In genomic region chr3:107271787-107272387, GRCh38 we compare ENCODE assay signal across 9 cellular contexts.
DNase-seq lines count a peak whose midpoint lies in the region; ATAC-seq and TF ChIP-seq lines count a peak whose summit lies in the region.
"Had no signal": no experiment of that assay in that cellular context is flagged by ENCODE, and none has a peak within 500 bp of the region (broad histone marks: within the 10 kb centered on the region; RNA-seq: fewer than 3 reads in every experiment).

No MANE protein-coding gene starts in this region.

- H3K27ac ChIP-seq in caudate nucleus (ENCODE audit: low read depth, low read length) (peak overlapping the region; percentile 49), left lung (no peak overlapping the region)

- H3K27me3 ChIP-seq in left lung = no peaks in the 10 kb centered on the region

- ATAC-seq in GM18511 (IDR thresholded peaks at IDR 0.05; ENCODE audit: unreplicated experiment) (peak; percentile 86), HG03442 (IDR thresholded peaks at IDR 0.05; ENCODE audit: unreplicated experiment) (peak; percentile 73), left lung (peak; percentile 77)

- H3K9me3 ChIP-seq in left lung = no peaks in the 10 kb centered on the region
- H3K9me3 ChIP-seq: HAP-1 had no signal

- no peaks in the 10 kb centered on the region for H3K36me3 ChIP-seq in left lung
- H3K36me3 ChIP-seq: HAP-1 had no signal

- intact Hi-C loops in left lung (cut with DNase I) = no loop called here

- peak; percentile 60 for TF ChIP-seq CTCF in AG09319 (IDR thresholded peaks at IDR 0.05; ENCODE audit: low read depth, low read length)
- peak; percentile 31 to 63 for TF ChIP-seq CTCF in left lung (IDR thresholded peaks at IDR 0.05)

- DNase-seq in AG09319 (ENCODE audit: extremely low read depth, low read depth) (peak; percentile 18), NCI-H526 treated with DMSO at 0.1 percent for 48 hours (lab: John Stamatoyannopoulos, UW) (peak; percentile 27), caudate nucleus (lab: John Stamatoyannopoulos, UW) (peak in 6 of 61 donors; percentile 6 to 39 (median 13)), left lung (no peak)
- no peak for DNase-seq in effector CD8-positive, alpha-beta T cell (lab: John Stamatoyannopoulos, UW)
- DNase-seq in activated CD4-positive, alpha-beta T cell treated with anti-CD3 and anti-CD28 coated beads for 4 hours = no peak

- no peak overlapping the region for H3K4me3 ChIP-seq in left lung
- H3K4me3 ChIP-seq: HAP-1 had no signal

- H3K4me1 ChIP-seq in left lung = no peaks in the 10 kb centered on the region
- H3K4me1 ChIP-seq: HAP-1 had no signal

Comparison
In these comparisons a context has a peak if more than half of its experiments do, and no peak if none do; other contexts are left out.
1. DNase-seq: peak in AG09319 (single experiment) and NCI-H526 treated with DMSO at 0.1 percent for 48 hours (single experiment); none in left lung (0 of 2), effector CD8-positive, alpha-beta T cell (single experiment) and activated CD4-positive, alpha-beta T cell treated with anti-CD3 and anti-CD28 coated beads for 4 hours (0 of 2).
2. Peak in every context shown above with its lines, with median percentiles within 50 percentile points of each other: ATAC-seq.